In the genomic region with DNA sequence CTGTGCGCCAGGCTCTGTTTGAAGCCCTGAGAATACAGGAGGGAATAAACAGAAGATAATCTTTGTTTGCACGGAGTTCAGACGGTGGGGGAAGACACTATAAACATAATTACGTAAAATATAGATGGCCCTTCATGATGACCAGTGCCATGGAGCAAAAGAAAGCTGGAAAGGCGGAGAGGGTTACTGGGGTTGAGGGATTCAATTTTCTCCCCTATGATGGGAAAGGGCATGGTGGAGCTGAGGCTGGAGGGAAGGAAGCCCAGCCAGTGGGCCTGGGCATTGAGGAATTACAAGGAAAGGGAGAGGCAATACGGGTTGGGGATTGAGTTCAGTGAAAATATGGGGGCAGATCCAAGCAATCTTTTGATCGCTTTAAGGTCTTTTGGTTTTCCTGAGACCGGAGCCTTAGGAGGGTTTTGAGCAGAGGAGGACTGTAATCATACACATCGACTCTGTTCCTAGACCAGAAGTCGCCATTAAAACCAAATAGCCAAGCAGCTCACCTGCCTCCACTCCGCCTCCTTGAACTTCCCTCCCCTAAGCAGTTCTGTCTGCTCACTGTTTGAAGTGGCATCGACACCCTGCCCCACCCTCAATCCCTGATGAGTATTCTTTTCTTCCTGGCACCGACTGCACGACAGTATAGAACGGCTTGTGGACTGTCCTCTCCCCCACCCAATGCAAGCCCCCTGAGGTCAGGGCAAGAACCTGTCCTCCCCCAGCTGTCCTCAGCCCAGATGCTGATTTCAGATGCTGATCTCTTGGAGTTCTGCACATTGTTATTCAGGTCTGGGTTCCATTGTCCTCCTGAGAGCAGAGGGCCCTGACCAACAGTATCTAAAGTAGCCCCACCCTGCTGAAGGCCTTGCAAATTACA, we compare ENCODE assay signal across 8 cellular contexts. TPM values are rescaled to one million over a fixed set of nuclear protein-coding genes. Genes with fewer than 3 reads are reported as not detected.
DNase-seq lines count a peak whose midpoint lies in the region; ATAC-seq and TF ChIP-seq lines count a peak whose summit lies in the region.

No MANE protein-coding gene starts in this region.

- H3K4me1 ChIP-seq in suprapubic skin = peaks cover 64% of the 10 kb centered on the region

- H3K27ac ChIP-seq in suprapubic skin = peak overlapping the region; percentile 83

- peak overlapping the region; percentile 68 for H3K4me3 ChIP-seq in suprapubic skin

- peaks cover 15% of the 10 kb centered on the region for H3K36me3 Mint-ChIP-seq in activated CD4-positive, alpha-beta T cell treated with anti-CD3 and anti-CD28 coated beads, Interleukin-2, amount 10 ng/mL, durations not matched to agents 7 days and 5 days (ENCODE audit: low read depth)
- H3K36me3 Mint-ChIP-seq in activated CD8-positive, alpha-beta T cell treated with anti-CD3 and anti-CD28 coated beads for 36 hours (ENCODE audit: low read depth) = peaks cover 26% of the 10 kb centered on the region
- H3K36me3 Mint-ChIP-seq in immature natural killer cell = peaks cover 0 to 4% (median 3%) of the 10 kb centered on the region in 3 donors

- POLR2A ChIA-PET in activated CD4-positive, alpha-beta T cell treated with anti-CD3 and anti-CD28 coated beads, Interleukin-2, amount 10 ng/mL, durations not matched to agents 7 days and 5 days (lab: Charles Lee) = no interaction called here
- POLR2A ChIA-PET in activated CD8-positive, alpha-beta T cell treated with anti-CD3 and anti-CD28 coated beads for 36 hours (lab: Charles Lee) = interaction anchor here (0.9 to 1.2 kb wide), 4 partner anchors 12 to 54 kb away, joined by 3 to 4 read pairs (median 3); no protein-coding TSS in a partner anchor

- no peaks in the 10 kb centered on the region for H3K27me3 Mint-ChIP-seq in activated CD4-positive, alpha-beta T cell treated with anti-CD3 and anti-CD28 coated beads, Interleukin-2, amount 10 ng/mL, durations not matched to agents 7 days and 5 days
- no peaks in the 10 kb centered on the region for H3K27me3 Mint-ChIP-seq in activated CD8-positive, alpha-beta T cell treated with anti-CD3 and anti-CD28 coated beads for 36 hours
- H3K27me3 Mint-ChIP-seq in immature natural killer cell (ENCODE audit: low read depth in 3 of 3) = peaks cover under 1 to 20% (median 3%) of the 10 kb centered on the region in 3 donors

- peaks cover 12% of the 10 kb centered on the region for H3K36me3 ChIP-seq in suprapubic skin

- no peak for TF ChIP-seq EP300 in suprapubic skin (IDR thresholded peaks at IDR 0.05)

- peaks cover 61% of the 10 kb centered on the region for H3K4me1 Mint-ChIP-seq in activated CD4-positive, alpha-beta T cell treated with anti-CD3 and anti-CD28 coated beads, Interleukin-2, amount 10 ng/mL, durations not matched to agents 7 days and 5 days
- H3K4me1 Mint-ChIP-seq in activated CD8-positive, alpha-beta T cell treated with anti-CD3 and anti-CD28 coated beads for 36 hours (ENCODE audit: low read depth) = peaks cover 37% of the 10 kb centered on the region
- H3K4me1 Mint-ChIP-seq in immature natural killer cell = peaks cover 56 to 57% of the 10 kb centered on the region in 2 donors

- DNase-seq in activated CD4-positive, alpha-beta T cell treated with anti-CD3 and anti-CD28 coated beads, Interleukin-2, amount 10 ng/mL, durations not matched to agents 7 days and 5 days = no peak
- no peak for DNase-seq in activated CD4-positive, alpha-beta T cell treated with anti-CD3 and anti-CD28 coated beads for 4 hours
- no peak for DNase-seq in activated CD8-positive, alpha-beta T cell treated with anti-CD3 and anti-CD28 coated beads for 36 hours
- DNase-seq in immature natural killer cell (no peak), suprapubic skin (ENCODE audit: low spot score in 2 of 2) (no peak), kidney glomerular epithelial cell (lab: John Stamatoyannopoulos, UW) (no peak), A172 (ENCODE audit: low spot score) (no peak)

- no peak for TF ChIP-seq POLR2A in suprapubic skin (IDR thresholded peaks at IDR 0.05)

- intact Hi-C loops in activated CD8-positive, alpha-beta T cell treated with anti-CD3 and anti-CD28 coated beads for 36 hours (cut with micrococcal nuclease) = no loop called here

- ATAC-seq in activated CD8-positive, alpha-beta T cell treated with anti-CD3 and anti-CD28 coated beads for 36 hours = no peak
- no peak for ATAC-seq in HG02678 (IDR thresholded peaks at IDR 0.05; ENCODE audit: unreplicated experiment)

- H3K4me3 Mint-ChIP-seq in activated CD4-positive, alpha-beta T cell treated with anti-CD3 and anti-CD28 coated beads, Interleukin-2, amount 10 ng/mL, durations not matched to agents 7 days and 5 days = peak overlapping the region; percentile 77
- H3K4me3 Mint-ChIP-seq in activated CD8-positive, alpha-beta T cell treated with anti-CD3 and anti-CD28 coated beads for 36 hours = peak overlapping the region; percentile 86
- H3K4me3 Mint-ChIP-seq in immature natural killer cell = peak overlapping the region; percentile 64 to 90 (median 88)

- TF ChIP-seq CTCF in activated CD8-positive, alpha-beta T cell treated with anti-CD3 and anti-CD28 coated beads for 36 hours (IDR thresholded peaks at IDR 0.05) = no peak
- TF ChIP-seq CTCF in suprapubic skin (IDR thresholded peaks at IDR 0.05) = no peak

- no peaks in the 10 kb centered on the region for H3K9me3 Mint-ChIP-seq in activated CD4-positive, alpha-beta T cell treated with anti-CD3 and anti-CD28 coated beads, Interleukin-2, amount 10 ng/mL, durations not matched to agents 7 days and 5 days
- no peaks in the 10 kb centered on the region for H3K9me3 Mint-ChIP-seq in activated CD8-positive, alpha-beta T cell treated with anti-CD3 and anti-CD28 coated beads for 36 hours
- H3K9me3 Mint-ChIP-seq in immature natural killer cell = no peaks in the 10 kb centered on the region

- WGBS in suprapubic skin = 54% methylated on average over 15 of the region's 15 CpGs

- CTCF ChIA-PET in activated CD4-positive, alpha-beta T cell treated with anti-CD3 and anti-CD28 coated beads, Interleukin-2, amount 10 ng/mL, durations not matched to agents 7 days and 5 days (lab: Charles Lee) = interaction anchor here (1.6 kb wide), 1 partner anchor 17 kb away, joined by 4 read pairs; no protein-coding TSS in a partner anchor
- CTCF ChIA-PET in activated CD8-positive, alpha-beta T cell treated with anti-CD3 and anti-CD28 coated beads for 36 hours (lab: Charles Lee) = interaction anchor here (1.0 kb wide), 1 partner anchor 13 kb away, joined by 5 read pairs; no protein-coding TSS in a partner anchor

- peak overlapping the region; percentile 78 for H3K27ac Mint-ChIP-seq in activated CD4-positive, alpha-beta T cell treated with anti-CD3 and anti-CD28 coated beads, Interleukin-2, amount 10 ng/mL, durations not matched to agents 7 days and 5 days
- peak overlapping the region; percentile 74 for H3K27ac Mint-ChIP-seq in activated CD8-positive, alpha-beta T cell treated with anti-CD3 and anti-CD28 coated beads for 36 hours
- H3K27ac Mint-ChIP-seq in immature natural killer cell = peak overlapping the region; percentile 75 to 94 (median 88)

- no peaks in the 10 kb centered on the region for H3K27me3 ChIP-seq in suprapubic skin

- H3K9me3 ChIP-seq in suprapubic skin = no peaks in the 10 kb centered on the region

RNA-seq across cellular contexts. Expression of a gene that starts 0.8 kb away (rescaled TPM):
- total RNA-seq in activated CD4-positive, alpha-beta T cell treated with anti-CD3 and anti-CD28 coated beads, Interleukin-2, amount 10 ng/mL, durations not matched to agents 7 days and 5 days = 1 to 10 TPM; 4.0 to 4.1 TPM
- 1 to 10 TPM; 5.0 to 6.3 TPM for total RNA-seq in activated CD8-positive, alpha-beta T cell treated with anti-CD3 and anti-CD28 coated beads for 36 hours
- polyA plus RNA-seq in immature natural killer cell = 10 to 100 TPM in 2 of 3 donors, 1 to 10 TPM in 1; 4.0 to 25.6 (median 12.4) TPM
- total RNA-seq in suprapubic skin = 1 to 10 TPM; 4.3 to 5.8 (median 4.9) TPM
- total RNA-seq in A172 (2014; rRNA removed; shearing (Covaris generic)) = 0.19 TPM in 1 of 2 replicates, not detected in the other

RNA-seq across cellular contexts. Expression of a gene that starts 2.0 kb away (rescaled TPM):
- total RNA-seq in activated CD4-positive, alpha-beta T cell treated with anti-CD3 and anti-CD28 coated beads, Interleukin-2, amount 10 ng/mL, durations not matched to agents 7 days and 5 days = 10 to 100 TPM; 27.1 to 30.0 TPM
- 10 to 100 TPM; 44.1 to 46.8 TPM for total RNA-seq in activated CD8-positive, alpha-beta T cell treated with anti-CD3 and anti-CD28 coated beads for 36 hours
- 100 to 1,000 TPM; 120 to 130 (median 123) TPM for polyA plus RNA-seq in immature natural killer cell
- 10 to 100 TPM; 18.8 to 29.8 (median 20.5) TPM for total RNA-seq in suprapubic skin
- 17.1 and 29.6 TPM in 2 replicates for total RNA-seq in A172 (2014; rRNA removed; shearing (Covaris generic))

RNA-seq across cellular contexts. Expression of a gene that starts 15.9 kb away (rescaled TPM):
- total RNA-seq in activated CD4-positive, alpha-beta T cell treated with anti-CD3 and anti-CD28 coated beads, Interleukin-2, amount 10 ng/mL, durations not matched to agents 7 days and 5 days = 10 to 100 TPM; 21.1 to 21.7 TPM
- 10 to 100 TPM; 20.9 to 21.2 TPM for total RNA-seq in activated CD8-positive, alpha-beta T cell treated with anti-CD3 and anti-CD28 coated beads for 36 hours
- polyA plus RNA-seq in immature natural killer cell = 1 to 10 TPM in 1 of 3 donors, under 1 TPM in 1, not detected in 1; 0.37 to 1.1 TPM
- total RNA-seq in suprapubic skin = 10 to 100 TPM; 24.6 to 43.1 (median 33.5) TPM
- 25.1 and 28.0 TPM in 2 replicates for total RNA-seq in A172 (2014; rRNA removed; shearing (Covaris generic))

RNA-seq across cellular contexts. Expression of a gene that starts 38.2 kb away (rescaled TPM):
- total RNA-seq in activated CD4-positive, alpha-beta T cell treated with anti-CD3 and anti-CD28 coated beads, Interleukin-2, amount 10 ng/mL, durations not matched to agents 7 days and 5 days = 100 to 1,000 TPM; 101 to 109 TPM
- 10 to 100 TPM; 72.7 to 80.5 TPM for total RNA-seq in activated CD8-positive, alpha-beta T cell treated with anti-CD3 and anti-CD28 coated beads for 36 hours
- polyA plus RNA-seq in immature natural killer cell = 1 to 10 TPM; 2.7 to 9.0 (median 2.9) TPM
- total RNA-seq in suprapubic skin = 100 to 1,000 TPM in 1 of 4 donors, 10 to 100 TPM in 3; 55.3 to 135 (median 84.3) TPM
- total RNA-seq in A172 (2014; rRNA removed; shearing (Covaris generic)) = 29.9 and 42.5 TPM in 2 replicates
